15 cellular contexts compared by ENCODE assay signal in the genomic region with DNA sequence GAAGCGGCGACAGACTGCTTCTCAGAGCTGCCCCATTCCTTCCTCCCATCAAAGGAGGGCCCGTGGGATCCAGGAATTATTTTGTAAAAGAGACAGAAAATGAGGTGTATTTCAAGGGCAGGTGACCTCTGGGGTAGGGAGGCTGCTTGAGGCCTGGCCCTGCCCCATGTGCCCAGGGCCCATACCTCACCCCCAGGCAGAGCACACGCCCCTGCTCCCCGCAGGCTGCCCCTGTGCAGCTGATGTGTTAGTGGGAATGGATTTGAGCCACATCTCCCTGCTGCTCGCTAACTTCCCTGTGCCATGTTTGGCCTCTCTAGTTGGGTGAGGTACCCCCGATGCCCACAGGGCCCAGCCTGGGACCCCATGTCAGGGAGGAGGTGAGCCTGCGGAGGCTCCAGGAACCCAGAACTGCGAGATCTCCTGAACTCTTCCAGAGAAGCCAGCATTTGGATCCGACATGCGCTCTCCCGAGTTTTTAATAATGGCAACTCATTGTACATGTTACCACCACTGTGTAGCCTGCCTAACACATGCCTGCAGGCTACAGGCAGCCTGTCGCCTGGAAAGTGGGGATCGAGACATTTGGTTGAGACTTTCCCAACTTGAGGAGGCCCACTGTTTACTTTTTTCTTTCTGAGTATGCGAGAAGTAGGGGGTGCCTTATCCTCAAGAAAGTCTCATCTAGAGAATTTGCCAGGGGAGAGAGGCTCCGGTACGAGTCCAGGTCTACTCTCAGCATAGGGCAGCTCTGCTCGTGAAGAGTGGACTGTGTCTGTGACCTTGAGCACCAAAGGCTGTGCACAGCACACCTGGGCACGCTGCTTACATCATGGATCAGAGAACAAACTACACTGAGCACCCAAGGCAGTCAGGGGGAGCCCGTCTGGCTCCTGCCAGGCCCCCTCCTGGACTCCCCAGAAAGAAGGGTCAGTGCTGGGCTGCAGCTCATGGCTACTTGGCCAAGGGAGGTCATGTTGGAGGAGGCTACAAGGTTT. TPM values are rescaled to one million over a fixed set of nuclear protein-coding genes. Genes with fewer than 3 reads are reported as not detected.
DNase-seq lines count a peak whose midpoint lies in the region; ATAC-seq, FAIRE-seq and TF ChIP-seq lines count a peak whose summit lies in the region.
"Had no signal": no experiment of that assay in that cellular context is flagged by ENCODE, and none has a peak within 500 bp of the region (broad histone marks: within the 10 kb centered on the region; RNA-seq: fewer than 3 reads in every experiment).

No MANE protein-coding gene starts in this region.

- H3K27me3 ChIP-seq in Caco-2 (replicated peaks; ENCODE audit: control insufficient read depth, insufficient read depth, low read length) (no peaks in the 10 kb centered on the region), K562 (ENCODE audit: control insufficient read depth in 2 of 2, insufficient read depth in 2 of 2, low read length in 2 of 2) (peaks cover 0 to 5% of the 10 kb centered on the region in 2 experiments; a peak in 1 of 5 replicates), A673 (replicated peaks; ENCODE audit: insufficient read depth, low read depth, low read length, poor library complexity) (no peaks in the 10 kb centered on the region)
- H3K27me3 ChIP-seq: SJSA1 had no signal

- peak overlapping the region; percentile 70 for H3K27ac Mint-ChIP-seq in Caco-2 (ENCODE audit: unreplicated experiment)
- H3K27ac Mint-ChIP-seq: CD8-positive, alpha-beta T cell had no signal

- peaks cover 10% of the 10 kb centered on the region for H3K36me3 Mint-ChIP-seq in Caco-2 (ENCODE audit: insufficient read depth, unreplicated experiment)
- H3K36me3 Mint-ChIP-seq: CD8-positive, alpha-beta T cell had no signal

- peaks cover 11% of the 10 kb centered on the region for H3K4me1 Mint-ChIP-seq in Caco-2 (ENCODE audit: low read depth, unreplicated experiment)

- TF ChIP-seq RAD21 in K562 (CRISPR knock-in tag; conservative IDR thresholded peaks at IDR 0.05 in 1 of 2, IDR thresholded peaks at IDR 0.05 in 1 of 2) = no peak

- no peak overlapping the region for H3K4me3 ChIP-seq in Caco-2 (ENCODE audit: low read depth, low read length)
- no peak overlapping the region for H3K4me3 ChIP-seq in K562
- no peak overlapping the region for H3K4me3 ChIP-seq in kidney (ENCODE audit: low read length in 2 of 2)
- no peak overlapping the region for H3K4me3 ChIP-seq in A673 (ENCODE audit: low read depth, low read length, poor library complexity, severe bottlenecking)
- H3K4me3 ChIP-seq: HAP-1, SJSA1 had no signal

- H3K4me1 ChIP-seq in Caco-2 = peaks cover 16% of the 10 kb centered on the region
- H3K4me1 ChIP-seq in K562 (replicated peaks in 1 of 2; ENCODE audit: control insufficient read depth in 2 of 2, insufficient read depth in 2 of 2, low read length in 2 of 2) = peaks cover 42 to 58% of the 10 kb centered on the region in 2 experiments
- H3K4me1 ChIP-seq in kidney (ENCODE audit: control insufficient read depth in 1 of 2, insufficient read depth in 1 of 2, low read depth in 1 of 2, low read length in 2 of 2) = peaks cover 4 to 5% of the 10 kb centered on the region in 2 donors
- no peaks in the 10 kb centered on the region for H3K4me1 ChIP-seq in A673 (ENCODE audit: insufficient read depth, low read length, poor library complexity, severe bottlenecking)
- H3K4me1 ChIP-seq: HAP-1, SJSA1 had no signal

- H3K9me3 ChIP-seq in Caco-2 = no peaks in the 10 kb centered on the region
- H3K9me3 ChIP-seq in K562 (replicated peaks; ENCODE audit: control insufficient read depth, insufficient read depth, low read depth, low read length) = no peaks in the 10 kb centered on the region
- no peaks in the 10 kb centered on the region for H3K9me3 ChIP-seq in kidney (ENCODE audit: control insufficient read depth in 1 of 2, low read length in 2 of 2)
- H3K9me3 ChIP-seq in A673 (ENCODE audit: low read depth, low read length, poor library complexity, severe bottlenecking) = no peaks in the 10 kb centered on the region
- H3K9me3 ChIP-seq: HAP-1, SJSA1 had no signal

- no peak overlapping the region for H3K4me3 Mint-ChIP-seq in Caco-2 (ENCODE audit: unreplicated experiment)
- H3K4me3 Mint-ChIP-seq: CD8-positive, alpha-beta T cell had no signal

- BruUV-seq in Caco-2 (replicated peaks; lab: Mats Ljungman, UMichigan) (no TSS peak), K562 (replicated peaks; lab: Mats Ljungman, UMichigan) (no TSS peak), A673 (replicated peaks; lab: Mats Ljungman, UMichigan) (no TSS peak)

- H3K4me2 ChIP-seq in K562 (ENCODE audit: insufficient read depth, low read length) = no peak overlapping the region

- intact Hi-C loops in Caco-2 (cut with micrococcal nuclease; ENCODE audit: unreplicated experiment) (no loop called here), K562 (cut with micrococcal nuclease) (no loop called here), kidney (cut with DNase I) (no loop called here), sciatic nerve (cut with DNase I) (no loop called here), A673 (cut with micrococcal nuclease; ENCODE audit: unreplicated experiment) (no loop called here)

- H3K36me3 ChIP-seq in Caco-2 (ENCODE audit: control insufficient read depth, insufficient read depth, low read length) = no peaks in the 10 kb centered on the region
- H3K36me3 ChIP-seq in K562 (ENCODE audit: control insufficient read depth, insufficient read depth, low read length) = peaks cover 4% of the 10 kb centered on the region; the same call in 1 of the 3 replicates
- H3K36me3 ChIP-seq in kidney (ENCODE audit: control insufficient read depth in 1 of 2, insufficient read depth in 2 of 2, low read length in 2 of 2) = no peaks in the 10 kb centered on the region
- no peaks in the 10 kb centered on the region for H3K36me3 ChIP-seq in A673 (ENCODE audit: insufficient read depth, low read length, poor library complexity, severe bottlenecking)
- H3K36me3 ChIP-seq: HAP-1, SJSA1 had no signal

- H3K9ac ChIP-seq in K562 (ENCODE audit: insufficient read depth in 1 of 2, low read depth in 2 of 2, low read length in 2 of 2) (peak overlapping the region; percentile 5 to 21; a peak in 2 of 4 replicates), kidney (ENCODE audit: low read length in 2 of 2) (no peak overlapping the region)

- no peak for TF ChIP-seq EP300 in K562 (IDR thresholded peaks at IDR 0.05; ENCODE audit: low read length)

- H2AFZ ChIP-seq in K562 (ENCODE audit: low read depth, low read length) = no peak overlapping the region

- no peak for ATAC-seq in K562
- ATAC-seq in sciatic nerve = no peak
- no peak for ATAC-seq in GM18511 (IDR thresholded peaks at IDR 0.05; ENCODE audit: unreplicated experiment)
- ATAC-seq: CD8-positive, alpha-beta T cell had no signal

- H3K27me3 Mint-ChIP-seq in Caco-2 (ENCODE audit: insufficient read depth, unreplicated experiment) = no peaks in the 10 kb centered on the region

- H3K9me1 ChIP-seq in K562 (ENCODE audit: control insufficient read depth, insufficient read depth, low read length) = no peaks in the 10 kb centered on the region

- TF ChIP-seq CTCF in Caco-2 (IDR thresholded peaks at IDR 0.05; ENCODE audit: insufficient read depth in 1 of 2, low read depth in 1 of 2, low read length in 1 of 2, severe bottlenecking in 1 of 2, unreplicated experiment in 1 of 2) (no peak), K562 (IDR thresholded peaks at IDR 0.05 in 2 of 3, conservative IDR thresholded peaks at IDR 0.05 in 1 of 3; ENCODE audit: insufficient read depth in 2 of 3, low read depth in 1 of 3, low read length in 3 of 3) (no peak), kidney (IDR thresholded peaks at IDR 0.05; ENCODE audit: borderline replicate concordance, extremely low read depth, insufficient read depth) (no peak), A673 (conservative IDR thresholded peaks at IDR 0.05; ENCODE audit: low read depth, low read length) (no peak)

- POLR2A ChIA-PET in Caco-2 (lab: Charles Lee) = no interaction called here
- POLR2A ChIA-PET in K562 (lab: Yijun Ruan, JAX) = no interaction called here
- POLR2A ChIA-PET in A673 (lab: Charles Lee; ENCODE audit: low non-redundant PET) = no interaction called here

- DNase-seq in Caco-2 (no peak), K562 (ENCODE audit: extremely low read depth in 1 of 4, low spot score in 3 of 4) (no peak), kidney (peak; percentile 53), sciatic nerve (ENCODE audit: low spot score) (peak; percentile 22), foreskin melanocyte (no peak), A673 (ENCODE audit: low spot score) (no peak)
- DNase-seq: ACHN; CD8-positive, alpha-beta T cell; NCI-H146; NCI-H345; NCI-H526 treated with DMSO at 0.1 percent for 48 hours had no signal

- H3K79me2 ChIP-seq in K562 (ENCODE audit: control insufficient read depth, insufficient read depth, low read length) = peaks cover 51% of the 10 kb centered on the region

- CTCF ChIA-PET in Caco-2 (lab: Charles Lee) = interaction anchor here (1.4 kb wide), 1 partner anchor 24 kb away, joined by 3 read pairs; no protein-coding TSS in a partner anchor
- CTCF ChIA-PET in K562 (lab: Yijun Ruan, JAX; ENCODE audit: low intra/inter-chr PET ratio) = no interaction called here
- CTCF ChIA-PET in A673 (lab: Charles Lee) = no interaction called here

- 81% methylated on average over 19 of the region's 20 CpGs for WGBS in K562 (ENCODE audit: insufficient coverage, low coverage, missing lambda C conversion rate)

- FAIRE-seq in K562 (lab: Jason Lieb, UNC) (no peak), kidney (lab: Jason Lieb, UNC) (no peak)

- H3K9me3 Mint-ChIP-seq in Caco-2 (ENCODE audit: unreplicated experiment) = no peaks in the 10 kb centered on the region
- H3K9me3 Mint-ChIP-seq: CD8-positive, alpha-beta T cell had no signal

- H3K27ac ChIP-seq in K562 (ENCODE audit: extremely low read depth, low read depth, low read length) (0 out of 3 replicates have a peak overlapping the region, but pooled peaks have one; percentile 15), kidney (ENCODE audit: low read depth in 2 of 2, low read length in 2 of 2) (no peak overlapping the region), A673 (ENCODE audit: low read depth, low read length, poor library complexity, severe bottlenecking) (no peak overlapping the region)
- H3K27ac ChIP-seq: RWPE1, SJSA1 had no signal

- in situ Hi-C loops in K562 (cut with MboI) = no loop called here

- no peak for TF ChIP-seq POLR2A in K562 (conservative IDR thresholded peaks at IDR 0.05)

- no peaks in the 10 kb centered on the region for H4K20me1 ChIP-seq in K562 (replicated peaks; ENCODE audit: control insufficient read depth, insufficient read depth, low read length)

RNA-seq across cellular contexts. Expression of a gene that starts 36.1 kb away (rescaled TPM):
- total RNA-seq in Caco-2 (2022) (69.5 and 70.6 TPM in 2 replicates), K562 (2014; rRNA removed) (14.5 and 27.2 TPM in 2 replicates), K562 (2014; rRNA removed; fragmentation: Illumina TruSeq; extraction: Trizol) (13.7 and 14.4 TPM in 2 replicates), K562 (2015; rRNA removed; fragmentation: Illumina TruSeq; extraction: Trizol) (11.2 and 11.8 TPM in 2 replicates), K562 (2021) (17.6 and 18.3 TPM in 2 replicates), kidney (7.3 TPM), sciatic nerve (13.9 TPM), A673 (2021) (2.6 and 4.3 TPM in 2 replicates)
- total RNA-seq in K562 (2011; cell fraction: chromatin; rRNA removed; ENCODE audit: low replicate concordance) = 94.9 and 139 TPM in 2 replicates
- total RNA-seq in K562 (2011; cell fraction: nucleolus; rRNA removed) = 83.4 and 91.1 TPM in 2 replicates
- 86.1 and 94.3 TPM in 2 replicates for total RNA-seq in K562 (2011; cell fraction: nucleoplasm; rRNA removed)
- polyA plus RNA-seq in K562 (2011; rRNA removed) (32.6 and 36.7 TPM in 2 replicates), K562 (2014; fragmentation: Illumina TruSeq; extraction: Trizol) (17.5 and 20.5 TPM in 2 replicates), K562 (2014; fragmentation: Nextera tagmentation; extraction: Ambion mirVana) (1 to 10 TPM; 2.2 to 3.4 TPM), K562 (2014; rRNA removed) (19.3 and 20.7 TPM in 2 replicates), kidney (ENCODE audit: insufficient read depth, low read depth, low replicate concordance) (3.8 TPM)
- polyA plus RNA-seq in K562 (2011; cell fraction: cytosol; rRNA removed) = 23.3 and 26.1 TPM in 2 replicates
- 87.3 and 101 TPM in 2 replicates for polyA plus RNA-seq in K562 (2011; cell fraction: nucleus; rRNA removed)
- 17.5 and 24.2 TPM in 2 replicates for polyA plus RNA-seq in K562 (2012)
- 24.8 and 36.1 TPM in 2 replicates for polyA minus RNA-seq in K562 (2011; rRNA and poly(A)+ RNA removed)
- polyA minus RNA-seq in K562 (2011; cell fraction: cytosol; rRNA and poly(A)+ RNA removed) = 30.4 and 31.4 TPM in 2 replicates
- polyA minus RNA-seq in K562 (2011; cell fraction: nucleus; rRNA and poly(A)+ RNA removed) = 33.4 and 41.8 TPM in 2 replicates

Comparison
In these comparisons a context has a peak if more than half of its experiments do, and no peak if none do; other contexts are left out.
1. DNase-seq: peak in kidney (single experiment) and sciatic nerve (single experiment); none in Caco-2 (0 of 2), K562 (0 of 4), foreskin melanocyte (single experiment) and A673 (single experiment).
2. H3K9ac ChIP-seq: peak in K562 (2 of 2); none in kidney (0 of 2).